ENCODE assay signal across 32 cellular contexts in genomic region chr1:196131691-196132090, GRCh38.
A peak's percentile ranks its signal among the peaks of the same experiment; 100 is the strongest.
DNase-seq lines count a peak whose midpoint lies in the region; ATAC-seq, FAIRE-seq and TF ChIP-seq lines count a peak whose summit lies in the region.
"Had no signal": no experiment of that assay in that cellular context is flagged by ENCODE, and none has a peak within 500 bp of the region (broad histone marks: within the 10 kb centered on the region; RNA-seq: fewer than 3 reads in every experiment).

No MANE protein-coding gene starts in this region.

- H3K4me3 ChIP-seq in HepG2 (replicated peaks in 1 of 3; ENCODE audit: insufficient read depth in 1 of 3, low read depth in 2 of 3, low read length in 3 of 3), result no peak overlapping the region
- H3K4me3 ChIP-seq in right lobe of liver, result no peak overlapping the region
- no peak overlapping the region for H3K4me3 ChIP-seq in HEK293 (ENCODE audit: low read depth, low read length)
- no peak overlapping the region for H3K4me3 ChIP-seq in neural cell (ENCODE audit: low read length)
- H3K4me3 ChIP-seq: A549; BLaER1; BLaER1 treated with 17β-estradiol and CSF1 and Interleukin-3, amounts not matched to agents 10 nM and 100 nM had no signal

- H3K79me2 ChIP-seq in HepG2 (ENCODE audit: insufficient read depth, low read length), result no peaks in the 10 kb centered on the region
- H3K79me2 ChIP-seq in neural cell (replicated peaks; ENCODE audit: insufficient read depth, low read length), result no peaks in the 10 kb centered on the region

- TF ChIP-seq EP300 in HepG2 (IDR thresholded peaks at IDR 0.05; ENCODE audit: low read depth in 2 of 2, low read length in 2 of 2) (no peak), HepG2 (CRISPR knock-in tag; IDR thresholded peaks at IDR 0.05; ENCODE audit: borderline replicate concordance) (no peak), neural cell (conservative IDR thresholded peaks at IDR 0.05; ENCODE audit: poor library complexity, severe bottlenecking) (peak; percentile 61)

- no peaks in the 10 kb centered on the region for H3F3A ChIP-seq in neural cell (ENCODE audit: insufficient read depth, low read length, poor library complexity, severe bottlenecking)

- no peak for TF ChIP-seq POLR2A in HepG2 (IDR thresholded peaks at IDR 0.05; ENCODE audit: insufficient read depth in 1 of 2, low read depth in 2 of 2, low read length in 2 of 2)
- TF ChIP-seq POLR2A in right lobe of liver (IDR thresholded peaks at IDR 0.05), result no peak

- FAIRE-seq in HepG2 (lab: Jason Lieb, UNC), result no peak
- FAIRE-seq: A204.1, A549 had no signal

- no peak overlapping the region for H2AFZ ChIP-seq in HepG2 (ENCODE audit: low read length)
- no peak overlapping the region for H2AFZ ChIP-seq in neural cell (ENCODE audit: low read depth, low read length)

- H3K27ac ChIP-seq in HepG2 (ENCODE audit: extremely low read length, insufficient read depth, low read length), result no peak overlapping the region
- no peak overlapping the region for H3K27ac ChIP-seq in right lobe of liver
- no peak overlapping the region for H3K27ac ChIP-seq in HEK293 (ENCODE audit: extremely low read depth, low read depth, low read length)
- no peak overlapping the region for H3K27ac ChIP-seq in neural cell (ENCODE audit: low read length)
- no peak overlapping the region for H3K27ac ChIP-seq in RWPE1
- H3K27ac ChIP-seq: 22Rv1; A549; BLaER1; BLaER1 treated with 17β-estradiol and CSF1 and Interleukin-3, amounts not matched to agents 10 nM and 100 nM; C4-2B had no signal

- H3K9ac ChIP-seq in HepG2 (ENCODE audit: insufficient read depth, low read depth, low read length) (no peak overlapping the region), neural cell (ENCODE audit: low read length) (no peak overlapping the region)
- H3K9ac ChIP-seq: BLaER1; BLaER1 treated with 17β-estradiol and CSF1 and Interleukin-3, amounts not matched to agents 10 nM and 100 nM had no signal

- no peak overlapping the region for H3K4me2 ChIP-seq in HepG2 (ENCODE audit: low read depth, low read length)
- H3K4me2 ChIP-seq in neural cell (ENCODE audit: low read length), result no peak overlapping the region
- H3K4me2 ChIP-seq: A549; BLaER1; BLaER1 treated with 17β-estradiol and CSF1 and Interleukin-3, amounts not matched to agents 10 nM and 100 nM had no signal

- 0% methylated on average over 1 of the region's 1 CpG for WGBS in HepG2 (ENCODE audit: low lambda C conversion rate)
- WGBS in right lobe of liver (ENCODE audit: insufficient coverage, low coverage, low lambda C conversion rate, missing lambda C conversion rate), result 27% methylated on average over 1 of the region's 1 CpG

- POLR2A ChIA-PET in HepG2 (lab: Yijun Ruan, JAX) (no interaction called here), HEK293 (lab: Yijun Ruan, JAX) (no interaction called here), RWPE1 (lab: Yijun Ruan, JAX; ENCODE audit: low non-redundant PET) (no interaction called here)

- H3K27me3 ChIP-seq in HepG2 (ENCODE audit: control insufficient read depth in 1 of 2, insufficient read depth in 2 of 2, low read length in 2 of 2), result no peaks in the 10 kb centered on the region
- no peaks in the 10 kb centered on the region for H3K27me3 ChIP-seq in right lobe of liver
- no peaks in the 10 kb centered on the region for H3K27me3 ChIP-seq in neural cell (ENCODE audit: insufficient read depth, low read depth, low read length)
- H3K27me3 ChIP-seq: BE2C; BLaER1; BLaER1 treated with 17β-estradiol and CSF1 and Interleukin-3, amounts not matched to agents 10 nM and 100 nM had no signal

- TF ChIP-seq RAD21 in HepG2 (CRISPR knock-in tag; IDR thresholded peaks at IDR 0.05) (no peak), neural cell (conservative IDR thresholded peaks at IDR 0.05) (no peak)

- H3K36me3 ChIP-seq in HepG2 (replicated peaks in 1 of 2; ENCODE audit: control insufficient read depth in 1 of 2, insufficient read depth in 2 of 2, low read length in 2 of 2) (no peaks in the 10 kb centered on the region), right lobe of liver (no peaks in the 10 kb centered on the region), HEK293 (ENCODE audit: control insufficient read depth in 2 of 2, insufficient read depth in 1 of 2, low read length in 2 of 2) (no peaks in the 10 kb centered on the region), neural cell (ENCODE audit: insufficient read depth, low read length) (no peaks in the 10 kb centered on the region)
- H3K36me3 ChIP-seq: BE2C; BLaER1; BLaER1 treated with 17β-estradiol and CSF1 and Interleukin-3, amounts not matched to agents 10 nM and 100 nM had no signal

- H4K20me1 ChIP-seq in HepG2 (ENCODE audit: insufficient read depth, low read length), result no peaks in the 10 kb centered on the region
- H4K20me1 ChIP-seq in neural cell (ENCODE audit: insufficient read depth), result no peaks in the 10 kb centered on the region
- H4K20me1 ChIP-seq: BLaER1; BLaER1 treated with 17β-estradiol and CSF1 and Interleukin-3, amounts not matched to agents 10 nM and 100 nM had no signal

- in situ Hi-C loops in HepG2 (cut with HindIII; ENCODE audit: extremely low pct_ligation_motif_present, low pct_unique_long_range_greater_than_20kb), result loop anchor here (25.0 kb wide), 1 partner anchor 181 kb away; no protein-coding TSS in a partner anchor

- CTCF ChIA-PET in HepG2 (lab: Yijun Ruan, JAX; ENCODE audit: low intra/inter-chr PET ratio, low total read pairs) (no interaction called here), HEK293 (lab: Yijun Ruan, JAX) (interaction anchor here (0.8 kb wide), 1 partner anchor 527 kb away, joined by 4 read pairs; no protein-coding TSS in a partner anchor), RWPE1 (lab: Yijun Ruan, JAX) (interaction anchor here (0.7 to 0.9 kb wide), 2 partner anchors 17 to 246 kb away, joined by 3 to 4 read pairs; no protein-coding TSS in a partner anchor)

- intact Hi-C loops in HepG2 (cut with micrococcal nuclease; ENCODE audit: unreplicated experiment), result no loop called here
- intact Hi-C loops in right lobe of liver (cut with DNase I), result no loop called here

- H3K9me3 ChIP-seq in HepG2 (ENCODE audit: low read length), result no peaks in the 10 kb centered on the region
- no peaks in the 10 kb centered on the region for H3K9me3 ChIP-seq in right lobe of liver
- no peaks in the 10 kb centered on the region for H3K9me3 ChIP-seq in HEK293 (ENCODE audit: control insufficient read depth, insufficient read depth, low read depth, low read length)
- no peaks in the 10 kb centered on the region for H3K9me3 ChIP-seq in neural cell (ENCODE audit: low read length)
- H3K9me3 ChIP-seq: A549; BE2C; BLaER1; BLaER1 treated with 17β-estradiol and CSF1 and Interleukin-3, amounts not matched to agents 10 nM and 100 nM; Caco-2 had no signal

- DNase-seq in HepG2 (ENCODE audit: low spot score), result no peak
- no peak for DNase-seq in right lobe of liver
- DNase-seq in NCI-H1417 (lab: John Stamatoyannopoulos, UW), result no peak
- no peak for DNase-seq in RWPE1 (ENCODE audit: low spot score)
- DNase-seq: 8988T; ACHN; AML-193; BE2C; C1 segment of cervical spinal cord; Caco-2; Calu3; CD4-positive, alpha-beta memory T cell; CD4-positive, alpha-beta T cell; CD4-positive, CD25-positive, alpha-beta regulatory T cell; CD8-positive, alpha-beta memory T cell; CD8-positive, alpha-beta T cell; COR-L47; DMS 273 treated with DMSO at 0.1 percent for 48 hours; DMS153; DMS53; DMS79; DMS79 treated with DMSO at 0.1 percent for 48 hours; DND-41; EL had no signal

- H3K4me1 ChIP-seq in HepG2 (ENCODE audit: insufficient read depth, low read length) (no peaks in the 10 kb centered on the region), right lobe of liver (no peaks in the 10 kb centered on the region), HEK293 (ENCODE audit: control insufficient read depth, insufficient read depth, low read length) (no peaks in the 10 kb centered on the region)
- H3K4me1 ChIP-seq: A549; BLaER1; BLaER1 treated with 17β-estradiol and CSF1 and Interleukin-3, amounts not matched to agents 10 nM and 100 nM; Caco-2 had no signal

- no peak for TF ChIP-seq CTCF in HepG2 (CRISPR knock-in tag; IDR thresholded peaks at IDR 0.05)
- no peak for TF ChIP-seq CTCF in right lobe of liver (IDR thresholded peaks at IDR 0.05)
- TF ChIP-seq CTCF in HEK293 (tag by site-specific recombination; IDR thresholded peaks at IDR 0.05), result no peak
- no peak for TF ChIP-seq CTCF in neural cell (IDR thresholded peaks at IDR 0.05; ENCODE audit: poor library complexity, severe bottlenecking)
- TF ChIP-seq CTCF in RWPE1 (conservative IDR thresholded peaks at IDR 0.05; ENCODE audit: low read depth), result no peak

- no peak for ATAC-seq in HepG2
- ATAC-seq in right lobe of liver, result no peak
- ATAC-seq: A549; CD8-positive, alpha-beta T cell had no signal

- H3K9me2 ChIP-seq in neural cell (ENCODE audit: insufficient read depth, low read length), result no peaks in the 10 kb centered on the region

- BruUV-seq in HepG2 (replicated peaks; lab: Mats Ljungman, UMichigan), result no TSS peak

TF ChIP-seq in HepG2, 621 proteins besides CTCF, POLR2A, EP300 and RAD21 (continues in another document):
- peak; percentile 90 for TF ChIP-seq ATF7 (IDR thresholded peaks at IDR 0.05)
- no peak for TF ChIP-seq ATF7 (CRISPR knock-in tag; IDR thresholded peaks at IDR 0.05)
- TF ChIP-seq KDM4B (CRISPR knock-in tag; IDR thresholded peaks at IDR 0.05), result no peak

TF ChIP-seq in HEK293, 187 proteins besides CTCF, POLR2A, EP300 and RAD21 (continues in another document):
- TF ChIP-seq ZNF670 (tag by site-specific recombination; IDR thresholded peaks at IDR 0.05; ENCODE audit: low read depth), result no peak

TF ChIP-seq in neural cell, 6 proteins besides CTCF, POLR2A, EP300 and RAD21 (continues in another document):
- no peak for TF ChIP-seq REST (IDR thresholded peaks at IDR 0.05; ENCODE audit: borderline replicate concordance)

Comparison
In these comparisons a context has a peak if more than half of its experiments do, and no peak if none do; other contexts are left out.
1. Of the 63 proteins assayed by ChIP-seq in both HepG2 and HEK293: peak only in HepG2: none; only in HEK293: ATF2; in both: none; in neither: 62.